ENCODE assay signal across 8 cellular contexts in the genomic region with DNA sequence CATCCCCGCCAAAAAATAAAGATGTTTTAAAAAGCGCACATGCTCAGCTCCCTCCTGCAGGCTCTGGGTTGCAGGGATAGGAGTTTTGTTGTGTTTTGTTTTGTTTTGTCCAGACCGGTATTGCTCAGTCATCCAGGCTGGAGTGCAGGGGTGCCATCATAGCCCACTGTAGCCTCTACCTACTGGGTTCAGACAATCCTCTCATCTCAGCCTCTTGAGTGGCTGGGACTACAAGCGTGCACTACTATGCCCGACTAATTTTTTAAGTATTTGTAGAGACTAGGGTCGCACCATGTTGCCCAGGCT. TPM values are rescaled to one million over a fixed set of nuclear protein-coding genes. Genes with fewer than 3 reads are reported as not detected.
DNase-seq lines count a peak whose midpoint lies in the region; ATAC-seq and TF ChIP-seq lines count a peak whose summit lies in the region.

No MANE protein-coding gene starts in this region.

- H3K9me3 Mint-ChIP-seq in Calu3 (ENCODE audit: low read depth, unreplicated experiment), result no peaks in the 10 kb centered on the region

- intact Hi-C loops in Calu3 (cut with micrococcal nuclease; ENCODE audit: unreplicated experiment), result no loop called here

- TF ChIP-seq CTCF in Calu3 (IDR thresholded peaks at IDR 0.05; ENCODE audit: unreplicated experiment), result no peak

- peak overlapping the region; percentile 73 for H3K27ac Mint-ChIP-seq in Calu3 (ENCODE audit: unreplicated experiment)

- H3K4me3 Mint-ChIP-seq in Calu3 (ENCODE audit: low read depth, unreplicated experiment), result peak overlapping the region; percentile 96

- H3K23ac ChIP-seq in neuronal stem cell (ENCODE audit: low read depth, low read length, poor library complexity), result no peak overlapping the region

- H3K4me1 Mint-ChIP-seq in Calu3 (ENCODE audit: low read depth, unreplicated experiment), result no peaks in the 10 kb centered on the region

- H3K4me2 ChIP-seq in Karpas-422 (ENCODE audit: low read depth, low read length, poor library complexity, severe bottlenecking) (peak overlapping the region; percentile 93), neuronal stem cell (ENCODE audit: insufficient read depth, low read length, poor library complexity, severe bottlenecking) (peak overlapping the region; percentile 90)

- no peak overlapping the region for H3K14ac ChIP-seq in neuronal stem cell (ENCODE audit: low read length)

- H3K36me3 ChIP-seq in Karpas-422 (ENCODE audit: insufficient read depth, low read length) (no peaks in the 10 kb centered on the region), ectodermal cell (ENCODE audit: control insufficient read depth, insufficient read depth, low read length) (no peaks in the 10 kb centered on the region), neuronal stem cell (replicated peaks in 1 of 2; ENCODE audit: control insufficient read depth in 2 of 2, insufficient read depth in 2 of 2, low read length in 2 of 2) (peaks cover 0 to 4% of the 10 kb centered on the region in 2 donors)

- peaks cover 20% of the 10 kb centered on the region for H3K36me3 Mint-ChIP-seq in Calu3 (ENCODE audit: insufficient read depth, unreplicated experiment)

- H3K27me3 Mint-ChIP-seq in Calu3 (ENCODE audit: unreplicated experiment), result no peaks in the 10 kb centered on the region

- no peak overlapping the region for H2AK5ac ChIP-seq in neuronal stem cell (ENCODE audit: low read depth, low read length)

- H2BK120ac ChIP-seq in neuronal stem cell (ENCODE audit: low read depth, low read length), result no peak overlapping the region

- peak overlapping the region; percentile 93 for H3K4me3 ChIP-seq in Karpas-422 (ENCODE audit: low read length)
- peak overlapping the region; percentile 78 for H3K4me3 ChIP-seq in ectodermal cell (ENCODE audit: insufficient read depth, low read depth, low read length)
- H3K4me3 ChIP-seq in neuronal stem cell (ENCODE audit: low read length in 2 of 2), result peak overlapping the region; percentile 93 to 94

- H3K27me3 ChIP-seq in Karpas-422 (ENCODE audit: low read length), result no peaks in the 10 kb centered on the region
- no peaks in the 10 kb centered on the region for H3K27me3 ChIP-seq in ectodermal cell (ENCODE audit: control insufficient read depth, insufficient read depth, low read length, poor library complexity, severe bottlenecking)
- H3K27me3 ChIP-seq in neuronal stem cell (ENCODE audit: control insufficient read depth in 3 of 3, insufficient read depth in 3 of 3, low read depth in 1 of 3, low read length in 3 of 3), result no peaks in the 10 kb centered on the region

- no peaks in the 10 kb centered on the region for H3K79me1 ChIP-seq in neuronal stem cell (ENCODE audit: low read depth, low read length)

- no peak overlapping the region for H4K8ac ChIP-seq in neuronal stem cell (ENCODE audit: low read depth, low read length)

- ATAC-seq in GM18909 (IDR thresholded peaks at IDR 0.05; ENCODE audit: poor library complexity, unreplicated experiment), result no peak

- WGBS in ectodermal cell, 2 experiments, result 25 to 38% methylated on average over 6 of the region's 6 CpGs
- no CpG with 5 or more reads among the region's 6 CpGs for WGBS in neuronal stem cell (ENCODE audit: extremely low coverage in 2 of 2, insufficient read length in 2 of 2, insufficient replicate concordance in 1 of 2), 2 donors

- H2BK15ac ChIP-seq in neuronal stem cell (ENCODE audit: low read length), result no peak overlapping the region

- no peak overlapping the region for H3K27ac ChIP-seq in Karpas-422 (ENCODE audit: low read length)
- H3K27ac ChIP-seq in ectodermal cell (ENCODE audit: insufficient read depth, low read depth, low read length, poor library complexity, severe bottlenecking), result no peak overlapping the region
- no peak overlapping the region for H3K27ac ChIP-seq in neuronal stem cell (replicated peaks; ENCODE audit: low read length)

- CTCF ChIA-PET in Calu3 (lab: Charles Lee), result interaction anchor here (0.6 to 1.1 kb wide), 3 partner anchors 38 to 942 kb away, joined by 3 read pairs; no protein-coding TSS in a partner anchor

- peaks cover 39% of the 10 kb centered on the region for H3K79me2 ChIP-seq in Karpas-422 (ENCODE audit: low read length)

- H3K9me3 ChIP-seq in Karpas-422 (ENCODE audit: low read length) (no peaks in the 10 kb centered on the region), ectodermal cell (ENCODE audit: control insufficient read depth, low read length) (no peaks in the 10 kb centered on the region), neuronal stem cell (replicated peaks in 1 of 2; ENCODE audit: control insufficient read depth in 2 of 2, insufficient read depth in 1 of 2, low read depth in 1 of 2, low read length in 2 of 2) (peaks cover 0 to 3% of the 10 kb centered on the region in 2 donors)

- BruUV-seq in Calu3 (replicated peaks; lab: Mats Ljungman, UMichigan), result no TSS peak

- H2BK5ac ChIP-seq in neuronal stem cell (ENCODE audit: low read length), result peak overlapping the region; percentile 82

- DNase-seq in Calu3 (no peak), Karpas-422 (no peak), neuronal stem cell (ENCODE audit: low spot score) (no peak), glomerular visceral epithelial cell (ENCODE audit: extremely low spot score) (no peak), T1000 (lab: John Stamatoyannopoulos, UW) (no peak)
- no peak for DNase-seq in stimulated activated CD4-positive, alpha-beta T cell treated with anti-CD3 and anti-CD28 coated beads, Interleukin-1b, Interleukin-23, amount 100 ng/mL, for 48 hours

- H4K91ac ChIP-seq in neuronal stem cell (ENCODE audit: low read depth, low read length, poor library complexity), result no peak overlapping the region

- H4K20me1 ChIP-seq in Karpas-422 (ENCODE audit: insufficient read depth, low read depth, low read length), result no peaks in the 10 kb centered on the region

- H3K9ac ChIP-seq in Karpas-422 (ENCODE audit: low read length), result peak overlapping the region; percentile 91
- H3K9ac ChIP-seq in neuronal stem cell (ENCODE audit: low read depth, low read length, poor library complexity), result peak overlapping the region; percentile 17

- H3K4me1 ChIP-seq in Karpas-422 (ENCODE audit: low read length) (peaks cover 18% of the 10 kb centered on the region), ectodermal cell (ENCODE audit: control insufficient read depth, insufficient read depth, low read length) (peaks cover 5% of the 10 kb centered on the region), neuronal stem cell (ENCODE audit: control insufficient read depth in 2 of 2, insufficient read depth in 1 of 2, low read depth in 1 of 2, low read length in 2 of 2) (peaks cover 0 to 2% of the 10 kb centered on the region in 2 donors)

- H3K9me2 ChIP-seq in Karpas-422 (replicated peaks; ENCODE audit: insufficient read depth, low read length), result no peaks in the 10 kb centered on the region

- H2BK12ac ChIP-seq in neuronal stem cell (ENCODE audit: low read length), result no peak overlapping the region

- H2AFZ ChIP-seq in Karpas-422 (ENCODE audit: low read length) (peak overlapping the region; percentile 97; the same call in 1 of the 2 replicates), neuronal stem cell (ENCODE audit: low read length) (peak overlapping the region; percentile 100)

- no peak overlapping the region for H3K4ac ChIP-seq in neuronal stem cell (ENCODE audit: low read length)

- no peak overlapping the region for H3K18ac ChIP-seq in neuronal stem cell (ENCODE audit: low read length)

RNA-seq across cellular contexts. Expression of gene WWOX, which starts 0.7 kb away (rescaled TPM):
- 32.3 and 33.5 TPM in 2 replicates for total RNA-seq in Calu3 (2022)
- total RNA-seq in Karpas-422 (2014; rRNA removed; shearing (Covaris generic); ENCODE audit: low replicate concordance), result 66.2 and 76.7 TPM in 2 replicates
- 34.2 TPM for polyA plus RNA-seq in ectodermal cell (2013, experiment 1 of 4)
- 33.8 TPM for polyA plus RNA-seq in ectodermal cell (2013, experiment 2 of 4)
- polyA plus RNA-seq in ectodermal cell (2013, experiment 3 of 4), result 24.2 TPM
- 26.4 TPM for polyA plus RNA-seq in ectodermal cell (2013, experiment 4 of 4)
- polyA plus RNA-seq in neuronal stem cell (2013, experiment 1 of 2), result 29.3 TPM
- polyA plus RNA-seq in neuronal stem cell (2013, experiment 2 of 2), result 28.6 TPM
